ENCODE assay signal across 8 cellular contexts in genomic region chr16:30874244-30874820, GRCh38. TPM values are rescaled to one million over a fixed set of nuclear protein-coding genes. Genes with fewer than 3 reads are reported as not detected.
DNase-seq lines count a peak whose midpoint lies in the region; ATAC-seq, FAIRE-seq and TF ChIP-seq lines count a peak whose summit lies in the region.

No MANE protein-coding gene starts in this region.

- TF ChIP-seq CTCF in left lung (IDR thresholded peaks at IDR 0.05): no peak
- TF ChIP-seq CTCF in thyroid gland (IDR thresholded peaks at IDR 0.05): no peak

- no peaks in the 10 kb centered on the region for H3K9me3 Mint-ChIP-seq in activated CD4-positive, alpha-beta T cell treated with anti-CD3 and anti-CD28 coated beads, Interleukin-2, amount 10 ng/mL, durations not matched to agents 24 days and 14 days
- H3K9me3 Mint-ChIP-seq in activated naive CD8-positive, alpha-beta T cell treated with anti-CD3 and anti-CD28 coated beads, Interleukin-2, amount 50 U/mL, for 24 hours: no peaks in the 10 kb centered on the region

- H3K4me3 ChIP-seq in left lung (peak overlapping the region; percentile 84 to 93), thyroid gland (replicated peaks in 1 of 3) (peak overlapping the region; percentile 72 to 86 (median 81))

- peaks cover 15 to 27% of the 10 kb centered on the region in 2 donors for H3K4me1 ChIP-seq in left lung
- H3K4me1 ChIP-seq in thyroid gland: peaks cover 16 to 20% of the 10 kb centered on the region in 2 donors

- peak overlapping the region; percentile 86 for H3K27ac Mint-ChIP-seq in activated CD4-positive, alpha-beta T cell treated with anti-CD3 and anti-CD28 coated beads, Interleukin-2, amount 10 ng/mL, durations not matched to agents 24 days and 14 days
- H3K27ac Mint-ChIP-seq in activated naive CD8-positive, alpha-beta T cell treated with anti-CD3 and anti-CD28 coated beads, Interleukin-2, amount 50 U/mL, for 24 hours: peak overlapping the region; percentile 99

- FAIRE-seq in HTR-8/SVneo (lab: Jason Lieb, UNC): no peak

- DNase-seq in activated CD4-positive, alpha-beta T cell treated with anti-CD3 and anti-CD28 coated beads, Interleukin-2, amount 10 ng/mL, durations not matched to agents 24 days and 14 days: no peak
- no peak for DNase-seq in activated CD4-positive, alpha-beta T cell treated with anti-CD3 and anti-CD28 coated beads for 1 hour
- no peak for DNase-seq in activated naive CD8-positive, alpha-beta T cell treated with anti-CD3 and anti-CD28 coated beads, Interleukin-2, amount 50 U/mL, for 24 hours
- no peak for DNase-seq in left lung
- peak in 1 of 2 donors; percentile 20 for DNase-seq in thyroid gland
- no peak for DNase-seq in HTR-8/SVneo (ENCODE audit: insufficient read length, low spot score)

- peaks cover 17% of the 10 kb centered on the region for H3K36me3 Mint-ChIP-seq in activated CD4-positive, alpha-beta T cell treated with anti-CD3 and anti-CD28 coated beads, Interleukin-2, amount 10 ng/mL, durations not matched to agents 24 days and 14 days (ENCODE audit: low read depth)
- H3K36me3 Mint-ChIP-seq in activated naive CD8-positive, alpha-beta T cell treated with anti-CD3 and anti-CD28 coated beads, Interleukin-2, amount 50 U/mL, for 24 hours (ENCODE audit: low read depth): peaks cover 12% of the 10 kb centered on the region

- TF ChIP-seq POLR2A in thyroid gland (IDR thresholded peaks at IDR 0.05): no peak

- intact Hi-C loops in activated CD4-positive, alpha-beta T cell treated with anti-CD3 and anti-CD28 coated beads, Interleukin-2, amount 10 ng/mL, durations not matched to agents 24 days and 14 days (cut with micrococcal nuclease): no loop called here
- intact Hi-C loops in left lung (cut with DNase I) (no loop called here), thyroid gland (cut with DNase I) (no loop called here)

- H3K27me3 ChIP-seq in left lung (no peaks in the 10 kb centered on the region), thyroid gland (no peaks in the 10 kb centered on the region)

- H3K9me3 ChIP-seq in left lung: no peaks in the 10 kb centered on the region
- H3K9me3 ChIP-seq in thyroid gland: no peaks in the 10 kb centered on the region

- WGBS in thyroid gland, 2 donors: 25% methylated on average over 22 to 23 of the region's 23 CpGs

- peaks cover 24% of the 10 kb centered on the region for H3K4me1 Mint-ChIP-seq in activated CD4-positive, alpha-beta T cell treated with anti-CD3 and anti-CD28 coated beads, Interleukin-2, amount 10 ng/mL, durations not matched to agents 24 days and 14 days
- peaks cover 37% of the 10 kb centered on the region for H3K4me1 Mint-ChIP-seq in activated naive CD8-positive, alpha-beta T cell treated with anti-CD3 and anti-CD28 coated beads, Interleukin-2, amount 50 U/mL, for 24 hours

- H3K27ac ChIP-seq in left lung (peak overlapping the region; percentile 94 to 97), thyroid gland (peak overlapping the region; percentile 63 to 91 (median 73))

- no peak for ATAC-seq in activated naive CD8-positive, alpha-beta T cell treated with anti-CD3 and anti-CD28 coated beads, Interleukin-2, amount 50 U/mL, for 24 hours
- peak; percentile 2 for ATAC-seq in left lung
- ATAC-seq in HG03039 (IDR thresholded peaks at IDR 0.05; ENCODE audit: unreplicated experiment): no peak
- ATAC-seq in GM19351 (IDR thresholded peaks at IDR 0.05; ENCODE audit: unreplicated experiment): no peak

- peak overlapping the region; percentile 96 for H3K4me3 Mint-ChIP-seq in activated CD4-positive, alpha-beta T cell treated with anti-CD3 and anti-CD28 coated beads, Interleukin-2, amount 10 ng/mL, durations not matched to agents 24 days and 14 days
- H3K4me3 Mint-ChIP-seq in activated naive CD8-positive, alpha-beta T cell treated with anti-CD3 and anti-CD28 coated beads, Interleukin-2, amount 50 U/mL, for 24 hours: peak overlapping the region; percentile 96

- peaks cover 0 to 5% of the 10 kb centered on the region in 2 donors for H3K36me3 ChIP-seq in left lung
- peaks cover 0 to 3% of the 10 kb centered on the region in 2 donors for H3K36me3 ChIP-seq in thyroid gland

- H3K27me3 Mint-ChIP-seq in activated CD4-positive, alpha-beta T cell treated with anti-CD3 and anti-CD28 coated beads, Interleukin-2, amount 10 ng/mL, durations not matched to agents 24 days and 14 days: no peaks in the 10 kb centered on the region
- no peaks in the 10 kb centered on the region for H3K27me3 Mint-ChIP-seq in activated naive CD8-positive, alpha-beta T cell treated with anti-CD3 and anti-CD28 coated beads, Interleukin-2, amount 50 U/mL, for 24 hours

RNA-seq across cellular contexts. Expression of gene BCL7C, which starts 19.5 kb away (rescaled TPM):
- total RNA-seq in activated CD4-positive, alpha-beta T cell treated with anti-CD3 and anti-CD28 coated beads, Interleukin-2, amount 10 ng/mL, durations not matched to agents 24 days and 14 days: 23.9 and 24.5 TPM in 2 replicates
- 10 to 100 TPM; 25.8 to 29.3 TPM for total RNA-seq in left lung
- 10 to 100 TPM; 43.6 to 67.6 (median 47.9) TPM for total RNA-seq in thyroid gland

RNA-seq across cellular contexts. Expression of gene CTF1, which starts 22.1 kb away (rescaled TPM):
- total RNA-seq in activated CD4-positive, alpha-beta T cell treated with anti-CD3 and anti-CD28 coated beads, Interleukin-2, amount 10 ng/mL, durations not matched to agents 24 days and 14 days: 0.17 and 0.33 TPM in 2 replicates
- total RNA-seq in left lung (1 to 10 TPM; 4.5 to 7.9 TPM), thyroid gland (1 to 10 TPM; 2.6 to 7.5 (median 5.6) TPM)

RNA-seq across cellular contexts. Expression of gene FBXL19, which starts 49.0 kb away (rescaled TPM):
- 35.9 and 36.5 TPM in 2 replicates for total RNA-seq in activated CD4-positive, alpha-beta T cell treated with anti-CD3 and anti-CD28 coated beads, Interleukin-2, amount 10 ng/mL, durations not matched to agents 24 days and 14 days
- total RNA-seq in left lung (10 to 100 TPM; 11.2 to 18.7 TPM), thyroid gland (10 to 100 TPM; 11.7 to 24.0 (median 14.4) TPM)
